ENCODE assay signal across 3 cellular contexts in the genomic region with DNA sequence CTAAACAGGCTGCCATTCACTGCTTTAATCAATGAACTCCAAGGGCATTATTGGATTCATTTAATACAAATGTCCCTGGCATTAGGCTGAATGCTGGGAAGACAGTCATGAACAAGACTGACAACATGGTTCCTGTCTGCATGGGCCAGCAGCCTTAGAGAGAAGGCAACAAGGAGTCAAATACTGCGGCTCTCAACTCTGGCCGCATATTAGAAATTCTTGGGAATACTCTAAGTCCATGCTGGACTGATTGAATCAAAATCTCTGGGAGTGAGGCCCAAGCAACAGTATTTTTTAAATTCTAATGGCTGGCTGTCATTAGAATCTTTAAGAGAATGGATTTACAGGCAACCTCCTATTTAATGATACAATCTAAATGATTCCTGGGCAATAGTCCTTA.
TF ChIP-seq lines count a peak whose summit lies in the region.

No MANE protein-coding gene starts in this region.

TF ChIP-seq in SK-N-SH treated with all-trans-retinoic acid at 6 μM for 48 hours, 23 proteins besides CTCF, POLR2A, EP300 and RAD21 (continues in another document):
- TF ChIP-seq POU6F1 (CRISPR knock-in tag; IDR thresholded peaks at IDR 0.05; ENCODE audit: borderline replicate concordance, low read depth): no peak
- no peak for TF ChIP-seq TCF4 (CRISPR knock-in tag; IDR thresholded peaks at IDR 0.05; ENCODE audit: borderline replicate concordance)
- no peak for TF ChIP-seq ZFP3 (CRISPR knock-in tag; IDR thresholded peaks at IDR 0.05)
- TF ChIP-seq ZNF70 (CRISPR knock-in tag; IDR thresholded peaks at IDR 0.05): no peak
- TF ChIP-seq ISL1 (CRISPR knock-in tag; IDR thresholded peaks at IDR 0.05): no peak
- no peak for TF ChIP-seq CSRNP3 (CRISPR knock-in tag; IDR thresholded peaks at IDR 0.05)
- no peak for TF ChIP-seq ARNTL (CRISPR knock-in tag; IDR thresholded peaks at IDR 0.05; ENCODE audit: borderline replicate concordance, low read depth)
- no peak for TF ChIP-seq ZC3H10 (CRISPR knock-in tag; IDR thresholded peaks at IDR 0.05)
- TF ChIP-seq RARB (CRISPR knock-in tag; IDR thresholded peaks at IDR 0.05): no peak
- TF ChIP-seq GLIS3 (CRISPR knock-in tag; IDR thresholded peaks at IDR 0.05): no peak
- no peak for TF ChIP-seq SNAI2 (CRISPR knock-in tag; IDR thresholded peaks at IDR 0.05)
- TF ChIP-seq ESRRG (CRISPR knock-in tag; IDR thresholded peaks at IDR 0.05): no peak
- TF ChIP-seq TSHZ2 (CRISPR knock-in tag; IDR thresholded peaks at IDR 0.05): no peak
- TF ChIP-seq CSDC2 (CRISPR knock-in tag; IDR thresholded peaks at IDR 0.05): no peak

TF ChIP-seq in SK-N-SH, 30 proteins besides CTCF, POLR2A, EP300 and RAD21:
- TF ChIP-seq, protein P1, sequence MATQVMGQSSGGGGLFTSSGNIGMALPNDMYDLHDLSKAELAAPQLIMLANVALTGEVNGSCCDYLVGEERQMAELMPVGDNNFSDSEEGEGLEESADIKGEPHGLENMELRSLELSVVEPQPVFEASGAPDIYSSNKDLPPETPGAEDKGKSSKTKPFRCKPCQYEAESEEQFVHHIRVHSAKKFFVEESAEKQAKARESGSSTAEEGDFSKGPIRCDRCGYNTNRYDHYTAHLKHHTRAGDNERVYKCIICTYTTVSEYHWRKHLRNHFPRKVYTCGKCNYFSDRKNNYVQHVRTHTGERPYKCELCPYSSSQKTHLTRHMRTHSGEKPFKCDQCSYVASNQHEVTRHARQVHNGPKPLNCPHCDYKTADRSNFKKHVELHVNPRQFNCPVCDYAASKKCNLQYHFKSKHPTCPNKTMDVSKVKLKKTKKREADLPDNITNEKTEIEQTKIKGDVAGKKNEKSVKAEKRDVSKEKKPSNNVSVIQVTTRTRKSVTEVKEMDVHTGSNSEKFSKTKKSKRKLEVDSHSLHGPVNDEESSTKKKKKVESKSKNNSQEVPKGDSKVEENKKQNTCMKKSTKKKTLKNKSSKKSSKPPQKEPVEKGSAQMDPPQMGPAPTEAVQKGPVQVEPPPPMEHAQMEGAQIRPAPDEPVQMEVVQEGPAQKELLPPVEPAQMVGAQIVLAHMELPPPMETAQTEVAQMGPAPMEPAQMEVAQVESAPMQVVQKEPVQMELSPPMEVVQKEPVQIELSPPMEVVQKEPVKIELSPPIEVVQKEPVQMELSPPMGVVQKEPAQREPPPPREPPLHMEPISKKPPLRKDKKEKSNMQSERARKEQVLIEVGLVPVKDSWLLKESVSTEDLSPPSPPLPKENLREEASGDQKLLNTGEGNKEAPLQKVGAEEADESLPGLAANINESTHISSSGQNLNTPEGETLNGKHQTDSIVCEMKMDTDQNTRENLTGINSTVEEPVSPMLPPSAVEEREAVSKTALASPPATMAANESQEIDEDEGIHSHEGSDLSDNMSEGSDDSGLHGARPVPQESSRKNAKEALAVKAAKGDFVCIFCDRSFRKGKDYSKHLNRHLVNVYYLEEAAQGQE (IDR thresholded peaks at IDR 0.05; ENCODE audit: low read depth, low read length): no peak
- no peak for TF ChIP-seq MEF2A (IDR thresholded peaks at IDR 0.05; ENCODE audit: borderline replicate concordance, low read depth)
- TF ChIP-seq RFX5 (IDR thresholded peaks at IDR 0.05; ENCODE audit: low read length): no peak
- no peak for TF ChIP-seq POLR2AphosphoS5 (IDR thresholded peaks at IDR 0.05; ENCODE audit: low read depth, low read length)
- TF ChIP-seq, protein P2, sequence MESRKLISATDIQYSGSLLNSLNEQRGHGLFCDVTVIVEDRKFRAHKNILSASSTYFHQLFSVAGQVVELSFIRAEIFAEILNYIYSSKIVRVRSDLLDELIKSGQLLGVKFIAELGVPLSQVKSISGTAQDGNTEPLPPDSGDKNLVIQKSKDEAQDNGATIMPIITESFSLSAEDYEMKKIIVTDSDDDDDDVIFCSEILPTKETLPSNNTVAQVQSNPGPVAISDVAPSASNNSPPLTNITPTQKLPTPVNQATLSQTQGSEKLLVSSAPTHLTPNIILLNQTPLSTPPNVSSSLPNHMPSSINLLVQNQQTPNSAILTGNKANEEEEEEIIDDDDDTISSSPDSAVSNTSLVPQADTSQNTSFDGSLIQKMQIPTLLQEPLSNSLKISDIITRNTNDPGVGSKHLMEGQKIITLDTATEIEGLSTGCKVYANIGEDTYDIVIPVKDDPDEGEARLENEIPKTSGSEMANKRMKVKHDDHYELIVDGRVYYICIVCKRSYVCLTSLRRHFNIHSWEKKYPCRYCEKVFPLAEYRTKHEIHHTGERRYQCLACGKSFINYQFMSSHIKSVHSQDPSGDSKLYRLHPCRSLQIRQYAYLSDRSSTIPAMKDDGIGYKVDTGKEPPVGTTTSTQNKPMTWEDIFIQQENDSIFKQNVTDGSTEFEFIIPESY (IDR thresholded peaks at IDR 0.05; ENCODE audit: borderline replicate concordance, low read depth): no peak
- TF ChIP-seq TCF12 (IDR thresholded peaks at IDR 0.05): no peak
- TF ChIP-seq, protein P3, sequence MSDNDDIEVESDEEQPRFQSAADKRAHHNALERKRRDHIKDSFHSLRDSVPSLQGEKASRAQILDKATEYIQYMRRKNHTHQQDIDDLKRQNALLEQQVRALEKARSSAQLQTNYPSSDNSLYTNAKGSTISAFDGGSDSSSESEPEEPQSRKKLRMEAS (IDR thresholded peaks at IDR 0.05; ENCODE audit: low read depth): no peak
- TF ChIP-seq MXI1 (IDR thresholded peaks at IDR 0.05; ENCODE audit: low read depth, low read length): no peak
- TF ChIP-seq YY1 (IDR thresholded peaks at IDR 0.05; ENCODE audit: low read depth): no peak
- TF ChIP-seq JUND (IDR thresholded peaks at IDR 0.05): no peak
- no peak for TF ChIP-seq SMC3 (IDR thresholded peaks at IDR 0.05; ENCODE audit: low read depth, low read length)
- no peak for TF ChIP-seq FOXJ3 (CRISPR knock-in tag; IDR thresholded peaks at IDR 0.05)
- no peak for TF ChIP-seq SIN3A (IDR thresholded peaks at IDR 0.05; ENCODE audit: borderline replicate concordance, low read depth, low read length)
- no peak for TF ChIP-seq FOSL2 (IDR thresholded peaks at IDR 0.05; ENCODE audit: borderline replicate concordance, low read depth)
- no peak for TF ChIP-seq PBX3 (IDR thresholded peaks at IDR 0.05)
- TF ChIP-seq GATA2 (CRISPR knock-in tag; IDR thresholded peaks at IDR 0.05): no peak
- TF ChIP-seq RCOR1 (IDR thresholded peaks at IDR 0.05; ENCODE audit: low read length): no peak
- TF ChIP-seq GABPA (IDR thresholded peaks at IDR 0.05; ENCODE audit: low read depth): no peak
- no peak for TF ChIP-seq EZH2phosphoT487 (IDR thresholded peaks at IDR 0.05; ENCODE audit: borderline replicate concordance, low read depth)
- TF ChIP-seq, protein P4, sequence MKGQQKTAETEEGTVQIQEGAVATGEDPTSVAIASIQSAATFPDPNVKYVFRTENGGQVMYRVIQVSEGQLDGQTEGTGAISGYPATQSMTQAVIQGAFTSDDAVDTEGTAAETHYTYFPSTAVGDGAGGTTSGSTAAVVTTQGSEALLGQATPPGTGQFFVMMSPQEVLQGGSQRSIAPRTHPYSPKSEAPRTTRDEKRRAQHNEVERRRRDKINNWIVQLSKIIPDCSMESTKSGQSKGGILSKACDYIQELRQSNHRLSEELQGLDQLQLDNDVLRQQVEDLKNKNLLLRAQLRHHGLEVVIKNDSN (IDR thresholded peaks at IDR 0.05; ENCODE audit: borderline replicate concordance, low read depth): no peak

TF ChIP-seq in H1, 55 proteins besides CTCF, POLR2A, EP300 and RAD21:
- no peak for TF ChIP-seq SP1 (IDR thresholded peaks at IDR 0.05; ENCODE audit: low read depth, low read length)
- TF ChIP-seq SP2 (IDR thresholded peaks at IDR 0.05; ENCODE audit: low read length): no peak
- no peak for TF ChIP-seq RFX5 (IDR thresholded peaks at IDR 0.05; ENCODE audit: borderline replicate concordance, low read depth, low read length)
- TF ChIP-seq USF2 (IDR thresholded peaks at IDR 0.05; ENCODE audit: low read length): no peak
- no peak for TF ChIP-seq POU5F1 (IDR thresholded peaks at IDR 0.05; ENCODE audit: low read depth, low read length)
- no peak for TF ChIP-seq MAFK (IDR thresholded peaks at IDR 0.05; ENCODE audit: low read depth, low read length)
- no peak for TF ChIP-seq NANOG (IDR thresholded peaks at IDR 0.05; ENCODE audit: insufficient read depth, low read depth, low read length, poor library complexity, severe bottlenecking)
- no peak for TF ChIP-seq BRCA1 (IDR thresholded peaks at IDR 0.05; ENCODE audit: low read depth, low read length)
- TF ChIP-seq POLR2AphosphoS5 (IDR thresholded peaks at IDR 0.05; ENCODE audit: low read depth, low read length): no peak
- no peak for TF ChIP-seq YY1 (IDR thresholded peaks at IDR 0.05; ENCODE audit: low read depth, low read length)
- TF ChIP-seq BCL11A (IDR thresholded peaks at IDR 0.05; ENCODE audit: low read depth in 2 of 2, low read length in 2 of 2): no peak
- no peak for TF ChIP-seq KDM4A (IDR thresholded peaks at IDR 0.05; ENCODE audit: low read depth, low read length, severe bottlenecking)
- no peak for TF ChIP-seq HDAC6 (IDR thresholded peaks at IDR 0.05; ENCODE audit: low read depth, low read length)
- no peak for TF ChIP-seq TAF7 (optimal IDR thresholded peaks at IDR 0.05; ENCODE audit: borderline replicate concordance, low read depth, low read length)
- no peak for TF ChIP-seq SIRT6 (IDR thresholded peaks at IDR 0.05; ENCODE audit: low read length)
- TF ChIP-seq KDM1A (IDR thresholded peaks at IDR 0.05; ENCODE audit: borderline replicate concordance, low read length): no peak
- no peak for TF ChIP-seq ATF2 (IDR thresholded peaks at IDR 0.05; ENCODE audit: low read length)
- no peak for TF ChIP-seq ATF3 (IDR thresholded peaks at IDR 0.05; ENCODE audit: insufficient read depth, low read depth, low read length)
